Comparison of ENCODE assay signal across 9 cellular contexts in genomic region chr14:59919582-59920377, GRCh38. TPM values are rescaled to one million over a fixed set of nuclear protein-coding genes. Genes with fewer than 3 reads are reported as not detected.
DNase-seq lines count a peak whose midpoint lies in the region; ATAC-seq and TF ChIP-seq lines count a peak whose summit lies in the region.
"Had no signal": no experiment of that assay in that cellular context is flagged by ENCODE, and none has a peak within 500 bp of the region (broad histone marks: within the 10 kb centered on the region; RNA-seq: fewer than 3 reads in every experiment).

Gene LRRC9, plus strand, starts transcription at chr14:59920144.

- H3K9me3 ChIP-seq in Peyer's patch (no peaks in the 10 kb centered on the region), left lung (no peaks in the 10 kb centered on the region)

- peaks cover 0 to 11% (median 4%) of the 10 kb centered on the region in 4 donors for H3K4me1 ChIP-seq in Peyer's patch
- H3K4me1 ChIP-seq in left lung = peaks cover 9 to 14% of the 10 kb centered on the region in 2 donors

- intact Hi-C loops in left lung (cut with DNase I) = no loop called here

- ATAC-seq in HG03354 (IDR thresholded peaks at IDR 0.05; ENCODE audit: poor library complexity, severe bottlenecking, unreplicated experiment) = peak; percentile 24
- ATAC-seq in left lung = peak; percentile 73

- TF ChIP-seq CTCF in Peyer's patch (IDR thresholded peaks at IDR 0.05) = peak in 3 of 6 experiments; percentile 6 to 39 (median 13)
- TF ChIP-seq CTCF in left lung (IDR thresholded peaks at IDR 0.05) = no peak

- no peaks in the 10 kb centered on the region for H3K36me3 ChIP-seq in Peyer's patch
- H3K36me3 ChIP-seq in left lung = no peaks in the 10 kb centered on the region

- peak; percentile 92 for DNase-seq in COR-L47 (lab: John Stamatoyannopoulos, UW)
- peak in 2 of 3 donors; percentile 72 to 76 for DNase-seq in Peyer's patch
- peak; percentile 37 to 81 for DNase-seq in left lung
- peak; percentile 28 for DNase-seq in stimulated activated CD8-positive, alpha-beta memory T cell treated with anti-CD3 and anti-CD28 coated beads, Interleukin-4, amount 100 ng/mL, for 48 hours
- DNase-seq in 8988T = no peak
- DNase-seq in GDM1 (lab: John Stamatoyannopoulos, UW) = no peak

- TF ChIP-seq POLR2A in Peyer's patch (IDR thresholded peaks at IDR 0.05) = no peak

- H3K27ac ChIP-seq in Peyer's patch (peak within 1 kb of the TSS in 2 of 4 donors; percentile 12 to 51), cingulate gyrus (ENCODE audit: low read depth, low read length) (peak within 1 kb of the TSS; percentile 8), left lung (no peak within 1 kb of the TSS)

- H3K27me3 ChIP-seq in Peyer's patch (no peaks in the 10 kb centered on the region), left lung (peaks cover 25 to 56% of the 10 kb centered on the region in 2 donors)

- H3K4me3 ChIP-seq in Peyer's patch (peak within 1 kb of the TSS; percentile 32 to 57 (median 45)), left lung (peak within 1 kb of the TSS; percentile 20 to 34)

RNA-seq across cellular contexts. Expression of gene LRRC9, which starts in this region (rescaled TPM):
- total RNA-seq in Peyer's patch (10 to 100 TPM in 1 of 4 donors, 1 to 10 TPM in 1, under 1 TPM in 1, not detected in 1; 0.27 to 13.4 (median 5.1) TPM), left lung (under 1 TPM in 1 of 2 donors, not detected in 1; 0.05 TPM)
- total RNA-seq: glomerular endothelial cell had no signal

Comparison
In these comparisons a context has a peak if more than half of its experiments do, and no peak if none do; other contexts are left out.
1. Peak in DNase-seq, ATAC-seq and H3K4me3 ChIP-seq in left lung; RNA of the gene not detected or under 1 TPM.
2. DNase-seq: peak in COR-L47 (single experiment), Peyer's patch (2 of 3) and stimulated activated CD8-positive, alpha-beta memory T cell treated with anti-CD3 and anti-CD28 coated beads, Interleukin-4, amount 100 ng/mL, for 48 hours (single experiment); none in 8988T (single experiment) and GDM1 (single experiment).